Comparison of ENCODE assay signal across 8 cellular contexts in genomic region chr19:7868671-7869452, GRCh38. TPM values are rescaled to one million over a fixed set of nuclear protein-coding genes. Genes with fewer than 3 reads are reported as not detected.
A peak's percentile ranks its signal among the peaks of the same experiment; 100 is the strongest.
DNase-seq lines count a peak whose midpoint lies in the region; ATAC-seq lines count a peak whose summit lies in the region.

No MANE protein-coding gene starts in this region.

- H3K4me3 ChIP-seq in CD4-positive, CD25-positive, alpha-beta regulatory T cell (ENCODE audit: low read depth, low read length) = no peak overlapping the region

- peaks cover 39% of the 10 kb centered on the region for H3K27me3 Mint-ChIP-seq in CD4-positive, CD25-positive, alpha-beta regulatory T cell

- no peaks in the 10 kb centered on the region for H3K36me3 ChIP-seq in CD4-positive, CD25-positive, alpha-beta regulatory T cell (ENCODE audit: control insufficient read depth, insufficient read depth, low read length)

- H3K9me3 Mint-ChIP-seq in CD4-positive, CD25-positive, alpha-beta regulatory T cell = no peaks in the 10 kb centered on the region

- H3K4me1 Mint-ChIP-seq in CD4-positive, CD25-positive, alpha-beta regulatory T cell = peaks cover 0 to 53% (median 18%) of the 10 kb centered on the region in 4 donors

- ATAC-seq in CD4-positive, CD25-positive, alpha-beta regulatory T cell (ENCODE audit: low read depth in 2 of 2) = peak; percentile 81 to 84
- peak; percentile 50 for ATAC-seq in GM19468 (IDR thresholded peaks at IDR 0.05; ENCODE audit: extremely low read depth, unreplicated experiment)

- peaks cover 2% of the 10 kb centered on the region for H3K27me3 ChIP-seq in CD4-positive, CD25-positive, alpha-beta regulatory T cell (ENCODE audit: control insufficient read depth, insufficient read depth, low read length)

- H3K27ac Mint-ChIP-seq in CD4-positive, CD25-positive, alpha-beta regulatory T cell = peak overlapping the region; percentile 51 to 87 (median 64)

- H3K36me3 Mint-ChIP-seq in CD4-positive, CD25-positive, alpha-beta regulatory T cell = no peaks in the 10 kb centered on the region

- peak; percentile 70 to 91 (median 90) for DNase-seq in CD4-positive, CD25-positive, alpha-beta regulatory T cell
- DNase-seq in HS-27A (ENCODE audit: low read depth) = peak; percentile 55
- DNase-seq in T-helper 9 cell = peak; percentile 79
- peak; percentile 85 for DNase-seq in astrocyte of the hippocampus (ENCODE audit: low read depth, low spot score)
- DNase-seq in iPS-NIHi7 (ENCODE audit: extremely low spot score) = peak; percentile 82
- peak; percentile 52 to 71 for DNase-seq in stimulated activated CD4-positive, alpha-beta T cell treated with anti-CD3 and anti-CD28 coated beads, Interleukin-12 subunit alpha, Interleukin-12 subunit beta, amount 100 ng/mL, for 24 hours (ENCODE audit: low read depth in 2 of 2)
- no peak for DNase-seq in NCI-H146 (lab: John Stamatoyannopoulos, UW)

- H3K9me3 ChIP-seq in CD4-positive, CD25-positive, alpha-beta regulatory T cell (ENCODE audit: control insufficient read depth in 2 of 2, low read length in 2 of 2) = no peaks in the 10 kb centered on the region

- peak overlapping the region; percentile 78 to 92 (median 84) for H3K4me3 Mint-ChIP-seq in CD4-positive, CD25-positive, alpha-beta regulatory T cell

- peaks cover 46% of the 10 kb centered on the region for H3K4me1 ChIP-seq in CD4-positive, CD25-positive, alpha-beta regulatory T cell (ENCODE audit: control insufficient read depth, insufficient read depth, low read length, poor library complexity, severe bottlenecking)

- peak overlapping the region; percentile 78 for H3K27ac ChIP-seq in CD4-positive, CD25-positive, alpha-beta regulatory T cell (ENCODE audit: insufficient read depth, low read length, poor library complexity, severe bottlenecking)

RNA-seq across cellular contexts. Expression of gene PRR36, which starts 5.3 kb away (rescaled TPM):
- total RNA-seq in CD4-positive, CD25-positive, alpha-beta regulatory T cell = 0.12 TPM
- under 1 TPM in 2 of 4 donors, not detected in 2; 0.05 to 0.22 TPM for polyA plus RNA-seq in CD4-positive, CD25-positive, alpha-beta regulatory T cell

RNA-seq across cellular contexts. Expression of gene LRRC8E, which starts 19.4 kb away (rescaled TPM):
- total RNA-seq in CD4-positive, CD25-positive, alpha-beta regulatory T cell = not detected
- not detected for polyA plus RNA-seq in CD4-positive, CD25-positive, alpha-beta regulatory T cell

RNA-seq across cellular contexts. Expression of gene MAP2K7, which starts 34.8 kb away (rescaled TPM):
- total RNA-seq in CD4-positive, CD25-positive, alpha-beta regulatory T cell = 93.4 TPM
- 1 to 10 TPM; 1.7 to 3.7 (median 2.6) TPM for polyA plus RNA-seq in CD4-positive, CD25-positive, alpha-beta regulatory T cell

RNA-seq across cellular contexts. Expression of gene EVI5L, which starts 38.8 kb away (rescaled TPM):
- total RNA-seq in CD4-positive, CD25-positive, alpha-beta regulatory T cell = 10.2 TPM
- polyA plus RNA-seq in CD4-positive, CD25-positive, alpha-beta regulatory T cell = 1 to 10 TPM; 1.9 to 3.0 (median 2.2) TPM

RNA-seq across cellular contexts. Expression of gene TGFBR3L, which starts 45.8 kb away (rescaled TPM):
- 1.1 TPM for total RNA-seq in CD4-positive, CD25-positive, alpha-beta regulatory T cell
- not detected for polyA plus RNA-seq in CD4-positive, CD25-positive, alpha-beta regulatory T cell
